Comparison of ENCODE assay signal across 39 cellular contexts in the genomic region with DNA sequence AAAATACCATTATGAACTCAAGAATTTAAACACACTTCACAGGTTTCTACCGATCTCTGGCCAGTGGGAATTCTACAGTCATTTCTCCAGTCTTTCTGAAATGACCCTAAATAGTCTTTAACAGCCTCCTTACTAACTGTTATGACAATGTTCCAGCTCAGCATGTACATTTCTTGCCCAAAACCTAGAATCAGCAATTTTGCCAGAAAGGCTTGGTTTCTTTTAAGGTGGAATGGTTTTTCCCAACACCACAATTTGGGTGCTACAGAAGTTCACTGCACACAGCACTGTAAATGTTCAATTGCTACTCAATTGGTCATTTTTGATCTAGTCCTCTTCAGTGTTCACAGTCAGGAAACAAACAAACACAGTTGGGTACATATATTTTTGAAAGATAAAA.
"Had no signal": no experiment of that assay in that cellular context is flagged by ENCODE, and none has a peak within 500 bp of the region (broad histone marks: within the 10 kb centered on the region; RNA-seq: fewer than 3 reads in every experiment).

No MANE protein-coding gene starts in this region.

- H3K27ac ChIP-seq: adrenal gland, body of pancreas, brain microvascular endothelial cell, breast epithelium, cardiac muscle cell had no signal

- H3K27me3 ChIP-seq: adrenal gland, body of pancreas, brain microvascular endothelial cell, breast epithelium, cardiac muscle cell had no signal

- DNase-seq: activated effector memory CD4-positive, alpha-beta T cell treated with anti-CD3 and anti-CD28 coated beads, Interleukin-2, amount 50 U/mL, for 16 hours; activated effector memory CD4-positive, alpha-beta T cell treated with Interleukin-2 at 50 U/mL for 16 hours; activated gamma-delta T cell; activated gamma-delta T cell treated with Interleukin-2 at 50 U/mL for 16 hours; activated naive CD4-positive, alpha-beta T cell; activated naive CD4-positive, alpha-beta T cell treated with anti-CD3 and anti-CD28 coated beads for 36 hours; activated naive CD4-positive, alpha-beta T cell treated with anti-CD3 and anti-CD28 coated beads, Interleukin-2, amount 10 ng/mL, durations not matched to agents 7 days and 5 days; activated naive CD4-positive, alpha-beta T cell treated with anti-CD3 and anti-CD28 coated beads, Interleukin-2, amount 50 U/mL, for 16 hours; activated naive CD4-positive, alpha-beta T cell treated with Interleukin-2 at 50 U/mL for 16 hours; activated naive CD8-positive, alpha-beta T cell treated with anti-CD3 and anti-CD28 coated beads for 36 hours; activated naive CD8-positive, alpha-beta T cell treated with anti-CD3 and anti-CD28 coated beads, Interleukin-2, amount 10 ng/mL, durations not matched to agents 7 days and 5 days; activated naive CD8-positive, alpha-beta T cell treated with anti-CD3 and anti-CD28 coated beads, Interleukin-2, amount 50 U/mL, for 24 hours; activated T-cell treated with anti-CD3 and anti-CD28 coated beads, Interleukin-2, amount 50 U/mL, for 1 hour; activated T-cell treated with anti-CD3 and anti-CD28 coated beads, Interleukin-2, amount 50 U/mL, for 24 hours; activated T-cell treated with anti-CD3 and anti-CD28 coated beads, Interleukin-2, amount 50 U/mL, for 4 hours; activated T-cell treated with anti-CD3 and anti-CD28 coated beads, Interleukin-2, amount 50 U/mL, for 48 hours; activated T-cell treated with anti-CD3 and anti-CD28 coated beads, Interleukin-2, amount 50 U/mL, for 72 hours; adrenal gland; amniotic stem cell; amygdala; anterior cingulate cortex; aorta; body of pancreas; brain microvascular endothelial cell; caudate nucleus; central memory CD4-positive, alpha-beta T cell; cerebellar nuclear complex had no signal

- H3K4me1 ChIP-seq: adrenal gland, body of pancreas, breast epithelium had no signal

- H3K36me3 ChIP-seq: adrenal gland, brain microvascular endothelial cell, breast epithelium, cardiac muscle cell had no signal

- FAIRE-seq: astrocyte, bronchial epithelial cell had no signal

- H3K4me1 Mint-ChIP-seq: activated naive CD4-positive, alpha-beta T cell treated with anti-CD3 and anti-CD28 coated beads, Interleukin-2, amount 10 ng/mL, durations not matched to agents 7 days and 5 days; activated naive CD8-positive, alpha-beta T cell treated with anti-CD3 and anti-CD28 coated beads for 36 hours; activated naive CD8-positive, alpha-beta T cell treated with anti-CD3 and anti-CD28 coated beads, Interleukin-2, amount 10 ng/mL, durations not matched to agents 7 days and 5 days; central memory CD8-positive, alpha-beta T cell had no signal

- H3K9me3 ChIP-seq: adrenal gland, body of pancreas had no signal

- H3K27ac Mint-ChIP-seq: activated naive CD4-positive, alpha-beta T cell treated with anti-CD3 and anti-CD28 coated beads for 36 hours; activated naive CD4-positive, alpha-beta T cell treated with anti-CD3 and anti-CD28 coated beads, Interleukin-2, amount 10 ng/mL, durations not matched to agents 7 days and 5 days; activated naive CD4-positive, alpha-beta T cell treated with anti-CD3 and anti-CD28 coated beads, Interleukin-2, amount 50 U/mL, for 24 hours; activated naive CD4-positive, alpha-beta T cell treated with anti-CD3 and anti-CD28 coated beads, Interleukin-2, amount 50 U/mL, for 72 hours; activated naive CD8-positive, alpha-beta T cell; activated naive CD8-positive, alpha-beta T cell treated with anti-CD3 and anti-CD28 coated beads for 36 hours; activated naive CD8-positive, alpha-beta T cell treated with anti-CD3 and anti-CD28 coated beads, Interleukin-2, amount 10 ng/mL, durations not matched to agents 7 days and 5 days; activated naive CD8-positive, alpha-beta T cell treated with anti-CD3 and anti-CD28 coated beads, Interleukin-2, amount 50 U/mL, for 24 hours; activated T-cell treated with anti-CD3 and anti-CD28 coated beads, Interleukin-2, amount 50 U/mL, for 24 hours; activated T-cell treated with anti-CD3 and anti-CD28 coated beads, Interleukin-2, amount 50 U/mL, for 72 hours; activated T-helper 1 cell treated with anti-CD3 and anti-CD28 coated beads, Interleukin-12 subunit alpha, Interleukin-12 subunit beta, Interleukin-2, Interleukin-4 antibody, amounts not matched to agents 30 ng/mL and 10 ng/mL and 1 ng/mL, durations not matched to agents 14 hours and 24 hours and 36 hours; activated T-helper 17 cell treated with anti-CD3 and anti-CD28 coated beads, Interleukin-2, amount 50 U/mL, for 72 hours; activated T-helper 2 cell treated with anti-CD3 and anti-CD28 coated beads, Interferon-gamma antibody, Interleukin-2, Interleukin-4, amounts not matched to agents 10 μg/mL and 5 μg/mL and 100 μg/mL, durations not matched to agents 14 hours and 24 hours and 36 hours; brain had no signal

- H3K4me3 ChIP-seq: adrenal gland, body of pancreas, breast epithelium, cardiac muscle cell had no signal

- H3K4me3 Mint-ChIP-seq: activated naive CD4-positive, alpha-beta T cell treated with anti-CD3 and anti-CD28 coated beads for 36 hours; activated naive CD4-positive, alpha-beta T cell treated with anti-CD3 and anti-CD28 coated beads, Interleukin-2, amount 10 ng/mL, durations not matched to agents 7 days and 5 days; activated naive CD4-positive, alpha-beta T cell treated with anti-CD3 and anti-CD28 coated beads, Interleukin-2, amount 50 U/mL, for 24 hours; activated naive CD8-positive, alpha-beta T cell; activated naive CD8-positive, alpha-beta T cell treated with anti-CD3 and anti-CD28 coated beads for 36 hours; activated naive CD8-positive, alpha-beta T cell treated with anti-CD3 and anti-CD28 coated beads, Interleukin-2, amount 10 ng/mL, durations not matched to agents 7 days and 5 days; activated naive CD8-positive, alpha-beta T cell treated with anti-CD3 and anti-CD28 coated beads, Interleukin-2, amount 50 U/mL, for 24 hours; activated T-cell treated with anti-CD3 and anti-CD28 coated beads, Interleukin-2, amount 50 U/mL, for 24 hours; activated T-cell treated with anti-CD3 and anti-CD28 coated beads, Interleukin-2, amount 50 U/mL, for 4 hours; activated T-cell treated with anti-CD3 and anti-CD28 coated beads, Interleukin-2, amount 50 U/mL, for 72 hours; activated T-helper 1 cell treated with anti-CD3 and anti-CD28 coated beads, Interleukin-12 subunit alpha, Interleukin-12 subunit beta, Interleukin-2, Interleukin-4 antibody, amounts not matched to agents 30 ng/mL and 10 ng/mL and 1 ng/mL, durations not matched to agents 14 hours and 24 hours and 36 hours; activated T-helper 17 cell treated with anti-CD3 and anti-CD28 coated beads, Interleukin-2, amount 50 U/mL, for 72 hours; brain; central memory CD8-positive, alpha-beta T cell had no signal

- ATAC-seq: activated naive CD4-positive, alpha-beta T cell treated with anti-CD3 and anti-CD28 coated beads, Interleukin-2, amount 50 U/mL, for 72 hours; activated naive CD8-positive, alpha-beta T cell treated with anti-CD3 and anti-CD28 coated beads, Interleukin-2, amount 50 U/mL, for 24 hours; activated T-cell treated with anti-CD3 and anti-CD28 coated beads, Interleukin-2, amount 50 U/mL, for 4 hours; activated T-cell treated with anti-CD3 and anti-CD28 coated beads, Interleukin-2, amount 50 U/mL, for 72 hours; activated T-helper 17 cell treated with anti-CD3 and anti-CD28 coated beads, Interleukin-2, amount 50 U/mL, for 72 hours; body of pancreas had no signal

- H3K27me3 Mint-ChIP-seq: activated naive CD4-positive, alpha-beta T cell treated with anti-CD3 and anti-CD28 coated beads, Interleukin-2, amount 50 U/mL, for 24 hours; brain had no signal
